In genomic region chr5:20129491-20129890, GRCh38 we compare ENCODE assay signal across 6 cellular contexts.
"Had no signal": no experiment of that assay in that cellular context is flagged by ENCODE, and none has a peak within 500 bp of the region (broad histone marks: within the 10 kb centered on the region; RNA-seq: fewer than 3 reads in every experiment).

No MANE protein-coding gene starts in this region.

- H3K4me3 ChIP-seq: GM23338 had no signal

- ATAC-seq: GM23338, HepG2 had no signal

- DNase-seq: H9, HCEC 1CT, KBM-7 had no signal

- H3K27ac ChIP-seq: HL-60 had no signal

- H3K4me2 ChIP-seq: GM23338 had no signal

- H2AFZ ChIP-seq: GM23338 had no signal
